In the genomic region with DNA sequence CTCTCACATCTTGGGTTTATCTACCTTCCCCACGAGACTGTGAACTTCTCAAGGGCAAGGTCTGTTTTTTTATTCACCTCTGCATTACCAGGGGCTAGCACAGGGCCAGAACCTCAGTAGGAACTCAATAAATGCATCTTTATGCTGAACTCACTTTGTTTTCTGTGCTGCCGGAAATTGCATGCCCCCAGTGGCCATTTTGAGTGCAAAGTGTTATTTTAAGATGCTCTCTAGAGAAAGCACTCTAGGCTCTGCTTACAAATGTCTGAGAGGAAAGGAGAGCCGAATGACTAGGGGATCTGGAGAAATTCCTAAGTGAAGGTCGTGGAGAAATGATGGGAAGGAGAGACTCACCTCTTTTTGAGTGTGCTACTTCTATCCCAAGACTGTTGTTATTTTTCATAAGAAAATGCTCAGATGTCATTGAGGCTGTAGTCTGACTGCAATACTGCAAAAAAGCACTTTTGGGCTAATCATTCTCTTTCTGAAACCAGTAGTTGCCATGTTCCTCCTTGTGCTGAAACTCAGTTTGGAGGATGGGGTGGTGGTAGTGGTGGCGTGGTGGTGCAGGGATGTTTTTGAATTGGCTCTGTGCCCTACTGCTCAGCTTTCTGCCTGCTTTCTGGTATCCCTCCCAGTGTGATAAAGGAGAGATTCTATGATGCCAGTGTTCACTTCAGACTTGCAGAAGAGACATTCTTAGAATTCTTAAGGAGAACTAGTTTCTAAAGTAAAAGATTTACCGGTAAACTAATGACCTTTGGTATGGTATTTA, we compare ENCODE assay signal across 8 cellular contexts. TPM values are rescaled to one million over a fixed set of nuclear protein-coding genes. Genes with fewer than 3 reads are reported as not detected.
DNase-seq lines count a peak whose midpoint lies in the region; ATAC-seq and TF ChIP-seq lines count a peak whose summit lies in the region.

No MANE protein-coding gene starts in this region.

- TF ChIP-seq CTCF in GM12873 (IDR thresholded peaks at IDR 0.05; ENCODE audit: insufficient read depth, low read depth, low read length, missing control alignments) (peak; percentile 60), WI38 (IDR thresholded peaks at IDR 0.05; ENCODE audit: low read depth, low read length) (peak; percentile 33)

- no peaks in the 10 kb centered on the region for H3K79me2 ChIP-seq in trophoblast cell (ENCODE audit: control insufficient read depth, insufficient read depth, low read length, poor library complexity)

- H2BK120ac ChIP-seq in trophoblast cell (ENCODE audit: insufficient read depth, low read length, poor library complexity) = no peak overlapping the region

- H3K27me3 Mint-ChIP-seq in effector memory CD8-positive, alpha-beta T cell = no peaks in the 10 kb centered on the region

- no peaks in the 10 kb centered on the region for H3K79me1 ChIP-seq in trophoblast cell (ENCODE audit: low read length)

- H2BK5ac ChIP-seq in trophoblast cell (ENCODE audit: low read depth, low read length, poor library complexity) = no peak overlapping the region

- H3K4me3 Mint-ChIP-seq in effector memory CD8-positive, alpha-beta T cell = peak overlapping the region; percentile 52 to 57

- no peak overlapping the region for H3K4ac ChIP-seq in trophoblast cell (ENCODE audit: low read depth, low read length)

- H3K27me3 ChIP-seq in HUES64 (ENCODE audit: insufficient read depth, low read length) (no peaks in the 10 kb centered on the region), trophoblast cell (ENCODE audit: insufficient read depth, low read length) (no peaks in the 10 kb centered on the region)

- peak; percentile 72 for ATAC-seq in GM21619 (IDR thresholded peaks at IDR 0.05; ENCODE audit: unreplicated experiment)
- ATAC-seq in effector memory CD8-positive, alpha-beta T cell (replicated peaks) = peak; percentile 86

- H2AFZ ChIP-seq in trophoblast cell (ENCODE audit: insufficient read depth, low read length, poor library complexity) = no peak overlapping the region

- no peak overlapping the region for H3K18ac ChIP-seq in trophoblast cell (ENCODE audit: low read length)

- H4K91ac ChIP-seq in trophoblast cell (ENCODE audit: low read depth, low read length) = no peak overlapping the region

- H3K4me2 ChIP-seq in trophoblast cell (ENCODE audit: low read length) = peak overlapping the region; percentile 30

- no peaks in the 10 kb centered on the region for H3K9me3 ChIP-seq in HUES64 (ENCODE audit: insufficient read depth, low read depth, low read length)
- no peaks in the 10 kb centered on the region for H3K9me3 ChIP-seq in trophoblast cell (ENCODE audit: insufficient read depth, low read depth, low read length)

- H3K27ac ChIP-seq in HUES64 (ENCODE audit: low read depth, low read length) = 0 out of 2 replicates have a peak overlapping the region, but pooled peaks have one; percentile 45
- no peak overlapping the region for H3K27ac ChIP-seq in trophoblast cell (ENCODE audit: low read depth, low read length)

- H3K9ac ChIP-seq in HUES64 (ENCODE audit: low read depth, low read length) = peak overlapping the region; percentile 39; the same call in 1 of the 2 replicates
- no peak overlapping the region for H3K9ac ChIP-seq in trophoblast cell (ENCODE audit: low read length)

- H4K8ac ChIP-seq in trophoblast cell (ENCODE audit: low read depth, low read length) = no peak overlapping the region

- no peak overlapping the region for H3K23ac ChIP-seq in trophoblast cell (ENCODE audit: low read length)

- H2BK12ac ChIP-seq in trophoblast cell (ENCODE audit: low read length) = no peak overlapping the region

- H3K4me3 ChIP-seq in HUES64 (ENCODE audit: low read length) = no peak overlapping the region
- no peak overlapping the region; the same call in 1 of the 2 replicates for H3K4me3 ChIP-seq in WI38 (ENCODE audit: low read depth, low read length)
- H3K4me3 ChIP-seq in trophoblast cell (ENCODE audit: low read depth, low read length) = no peak overlapping the region

- H3K4me1 ChIP-seq in HUES64 (ENCODE audit: insufficient read depth, low read length) (peaks cover 46% of the 10 kb centered on the region), trophoblast cell (ENCODE audit: control insufficient read depth in 1 of 2, insufficient read depth in 2 of 2, low read length in 2 of 2) (peaks cover 0 to 2% of the 10 kb centered on the region in 2 experiments)

- peak; percentile 19 to 35 (median 21) for DNase-seq in effector memory CD8-positive, alpha-beta T cell
- DNase-seq in trophoblast cell = peak in 1 of 2 donors; percentile 23
- no peak for DNase-seq in SHP77 (lab: John Stamatoyannopoulos, UW)
- no peak for DNase-seq in NCI-H82 (lab: John Stamatoyannopoulos, UW)

- no peaks in the 10 kb centered on the region for H3K9me3 Mint-ChIP-seq in effector memory CD8-positive, alpha-beta T cell

- H3K14ac ChIP-seq in trophoblast cell (ENCODE audit: low read length) = no peak overlapping the region

- H2AK5ac ChIP-seq in trophoblast cell (ENCODE audit: low read length) = no peak overlapping the region

- no peak overlapping the region for H4K12ac ChIP-seq in trophoblast cell (ENCODE audit: low read depth, low read length)

- 56% methylated on average over 6 of the region's 6 CpGs for WGBS in HUES64
- no CpG with 5 or more reads among the region's 6 CpGs for WGBS in trophoblast cell (ENCODE audit: extremely low coverage, insufficient coverage, insufficient read length)

- H3K36me3 Mint-ChIP-seq in effector memory CD8-positive, alpha-beta T cell (ENCODE audit: insufficient read depth) = peaks cover 5% of the 10 kb centered on the region

- H3K36me3 ChIP-seq in HUES64 (ENCODE audit: insufficient read depth, low read length) = no peaks in the 10 kb centered on the region
- no peaks in the 10 kb centered on the region for H3K36me3 ChIP-seq in trophoblast cell (ENCODE audit: control insufficient read depth in 1 of 2, insufficient read depth in 2 of 2, low read length in 2 of 2)

- H3K27ac Mint-ChIP-seq in effector memory CD8-positive, alpha-beta T cell = peak overlapping the region; percentile 70 to 87

- H3K4me1 Mint-ChIP-seq in effector memory CD8-positive, alpha-beta T cell (ENCODE audit: low read depth in 2 of 2) = peaks cover 36 to 55% of the 10 kb centered on the region in 2 donors

RNA-seq across cellular contexts. Expression of a gene that starts 41.3 kb away (rescaled TPM):
- polyA plus RNA-seq in HUES64 (2013, experiment 1 of 2) = 7.4 TPM
- polyA plus RNA-seq in HUES64 (2013, experiment 2 of 2) = 9.7 TPM
- polyA plus RNA-seq in trophoblast cell (2013) = 3.1 TPM in 2 replicates

Comparison
In these comparisons a context has a peak if more than half of its experiments do, and no peak if none do; other contexts are left out.
1. DNase-seq: peak in effector memory CD8-positive, alpha-beta T cell (3 of 3); none in SHP77 (0 of 2) and NCI-H82 (single experiment).